In genomic region chr18:59742325-59743111, GRCh38 we compare ENCODE assay signal across 1 cellular context.
TF ChIP-seq lines count a peak whose summit lies in the region.

No MANE protein-coding gene starts in this region.

TF ChIP-seq in SK-N-SH treated with all-trans-retinoic acid at 6 μM for 48 hours, 23 proteins besides CTCF, POLR2A, EP300 and RAD21 (continued from another document):
- TF ChIP-seq CREB5 (CRISPR knock-in tag; IDR thresholded peaks at IDR 0.05; ENCODE audit: low read depth) (no peak), ZFP3 (CRISPR knock-in tag; IDR thresholded peaks at IDR 0.05) (no peak)
